Comparison of ENCODE assay signal across 9 cellular contexts in the genomic region with DNA sequence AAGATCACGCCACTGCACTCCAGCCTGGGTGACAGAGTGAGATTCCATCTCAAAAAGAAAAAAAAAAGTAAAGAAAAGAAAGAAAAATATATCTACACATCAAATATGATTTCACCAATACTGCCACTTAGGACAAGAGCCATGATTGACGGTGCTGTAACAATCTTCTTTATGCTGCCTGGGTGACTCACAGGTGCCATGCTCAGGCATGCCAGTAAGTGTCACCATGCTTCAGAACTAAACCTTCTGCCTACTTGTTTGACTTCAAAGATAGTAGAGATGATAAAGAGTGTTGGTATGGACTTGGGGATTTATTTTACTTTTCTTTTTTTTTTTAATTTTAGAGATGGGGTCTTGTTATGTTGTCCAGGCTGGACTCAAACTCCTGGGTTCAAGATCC. TPM values are rescaled to one million over a fixed set of nuclear protein-coding genes. Genes with fewer than 3 reads are reported as not detected.
DNase-seq lines count a peak whose midpoint lies in the region; ATAC-seq, FAIRE-seq and TF ChIP-seq lines count a peak whose summit lies in the region.
"Had no signal": no experiment of that assay in that cellular context is flagged by ENCODE, and none has a peak within 500 bp of the region (broad histone marks: within the 10 kb centered on the region; RNA-seq: fewer than 3 reads in every experiment).

No MANE protein-coding gene starts in this region.

- FAIRE-seq in H54 (lab: Jason Lieb, UNC): no peak

- H3K27me3 ChIP-seq in adipocyte (replicated peaks; ENCODE audit: control insufficient read depth, insufficient read depth, low read length): no peaks in the 10 kb centered on the region
- H3K27me3 ChIP-seq in neuronal stem cell (ENCODE audit: control insufficient read depth in 3 of 3, insufficient read depth in 3 of 3, low read depth in 1 of 3, low read length in 3 of 3): peaks cover 0 to 4% (median 0%) of the 10 kb centered on the region in 3 experiments

- no peak overlapping the region for H3K18ac ChIP-seq in neuronal stem cell (ENCODE audit: low read length)

- ATAC-seq in HG02973 (IDR thresholded peaks at IDR 0.05; ENCODE audit: unreplicated experiment) (no peak), GM18517 (IDR thresholded peaks at IDR 0.05; ENCODE audit: unreplicated experiment) (no peak), HG03378 (IDR thresholded peaks at IDR 0.05; ENCODE audit: unreplicated experiment) (no peak)

- no peak overlapping the region for H4K8ac ChIP-seq in neuronal stem cell (ENCODE audit: low read depth, low read length)

- peak overlapping the region; percentile 75 for H2AFZ ChIP-seq in neuronal stem cell (ENCODE audit: low read length)

- no peak overlapping the region for H3K23ac ChIP-seq in neuronal stem cell (ENCODE audit: low read depth, low read length, poor library complexity)

- no peaks in the 10 kb centered on the region for H3K9me3 ChIP-seq in adipocyte (ENCODE audit: control insufficient read depth, low read length)
- H3K9me3 ChIP-seq in neuronal stem cell (replicated peaks in 1 of 2; ENCODE audit: control insufficient read depth in 2 of 2, insufficient read depth in 1 of 2, low read depth in 1 of 2, low read length in 2 of 2): no peaks in the 10 kb centered on the region

- no peak for TF ChIP-seq POLR2A in H54 (IDR thresholded peaks at IDR 0.05; ENCODE audit: low read depth, low read length)

- H3K4ac ChIP-seq in neuronal stem cell (ENCODE audit: low read length): no peak overlapping the region

- no peak overlapping the region for H2BK5ac ChIP-seq in neuronal stem cell (ENCODE audit: low read length)

- no peak overlapping the region for H2BK15ac ChIP-seq in neuronal stem cell (ENCODE audit: low read length)

- TF ChIP-seq CTCF in GM13976 (IDR thresholded peaks at IDR 0.05; ENCODE audit: borderline replicate concordance, control extremely low read depth, extremely low read depth, insufficient read depth, missing control alignments): no peak

- no peak overlapping the region for H3K14ac ChIP-seq in neuronal stem cell (ENCODE audit: low read length)

- in situ Hi-C loops in ACHN (cut with HindIII; ENCODE audit: low pct_ligation_motif_present, low pct_unique_long_range_greater_than_20kb, low sequenced_read_pairs): no loop called here
- in situ Hi-C loops in GM13976 (cut with MboI; ENCODE audit: low sequenced_read_pairs, unreplicated experiment): loop anchor here (10.0 kb wide), 1 partner anchor 199 kb away; no protein-coding TSS in a partner anchor

- H3K36me3 ChIP-seq in adipocyte (ENCODE audit: control insufficient read depth, insufficient read depth, low read length, severe bottlenecking) (no peaks in the 10 kb centered on the region), neuronal stem cell (replicated peaks in 1 of 2; ENCODE audit: control insufficient read depth in 2 of 2, insufficient read depth in 2 of 2, low read length in 2 of 2) (no peaks in the 10 kb centered on the region)

- peak; percentile 19 for DNase-seq in ACHN
- peak; percentile 25 for DNase-seq in H54 (ENCODE audit: insufficient read length, low spot score)
- DNase-seq in adipocyte (ENCODE audit: low read depth): no peak
- DNase-seq in neuronal stem cell (ENCODE audit: low spot score): no peak
- DNase-seq in GM13976 (ENCODE audit: low spot score): no peak
- DNase-seq: cerebellar nuclear complex had no signal

- H3K27ac ChIP-seq in neuronal stem cell (replicated peaks; ENCODE audit: low read length): no peak overlapping the region

- H4K91ac ChIP-seq in neuronal stem cell (ENCODE audit: low read depth, low read length, poor library complexity): no peak overlapping the region

- WGBS in neuronal stem cell (ENCODE audit: extremely low coverage in 2 of 2, insufficient read length in 2 of 2, insufficient replicate concordance in 1 of 2), 2 donors: no CpG with 5 or more reads among the region's 2 CpGs

- no peak overlapping the region for H3K4me2 ChIP-seq in neuronal stem cell (ENCODE audit: insufficient read depth, low read length, poor library complexity, severe bottlenecking)

- no peak overlapping the region for H2BK120ac ChIP-seq in neuronal stem cell (ENCODE audit: low read depth, low read length)

- H3K9ac ChIP-seq in adipocyte (ENCODE audit: low read length) (peak overlapping the region; percentile 77), neuronal stem cell (ENCODE audit: low read depth, low read length, poor library complexity) (no peak overlapping the region)

- no peak overlapping the region for H2AK5ac ChIP-seq in neuronal stem cell (ENCODE audit: low read depth, low read length)

- H3K4me3 ChIP-seq in adipocyte (ENCODE audit: low read length) (no peak overlapping the region), neuronal stem cell (ENCODE audit: low read length in 2 of 2) (no peak overlapping the region)

- H3K79me1 ChIP-seq in neuronal stem cell (ENCODE audit: low read depth, low read length): no peaks in the 10 kb centered on the region

- H3K4me1 ChIP-seq in adipocyte (ENCODE audit: control insufficient read depth, insufficient read depth, low read length) (peaks cover 38% of the 10 kb centered on the region), neuronal stem cell (ENCODE audit: control insufficient read depth in 2 of 2, insufficient read depth in 1 of 2, low read depth in 1 of 2, low read length in 2 of 2) (no peaks in the 10 kb centered on the region)

- no peak overlapping the region for H2BK12ac ChIP-seq in neuronal stem cell (ENCODE audit: low read length)

RNA-seq across cellular contexts. Expression of gene DNMBP, which starts 33.6 kb away (rescaled TPM):
- 20.4 TPM for polyA plus RNA-seq in neuronal stem cell (2013, experiment 1 of 2)
- polyA plus RNA-seq in neuronal stem cell (2013, experiment 2 of 2): 21.0 TPM

RNA-seq across cellular contexts. Expression of gene CPN1, which starts 38.3 kb away (rescaled TPM):
- polyA plus RNA-seq in neuronal stem cell (2013, experiment 1 of 2): 0.17 TPM
- polyA plus RNA-seq in neuronal stem cell (2013, experiment 2 of 2): 0.25 TPM

Comparison
In these comparisons a context has a peak if more than half of its experiments do, and no peak if none do; other contexts are left out.
1. DNase-seq: peak in ACHN (single experiment) and H54 (single experiment); none in adipocyte (single experiment), neuronal stem cell (single experiment) and GM13976 (single experiment).